19 cellular contexts compared by ENCODE assay signal in the genomic region with DNA sequence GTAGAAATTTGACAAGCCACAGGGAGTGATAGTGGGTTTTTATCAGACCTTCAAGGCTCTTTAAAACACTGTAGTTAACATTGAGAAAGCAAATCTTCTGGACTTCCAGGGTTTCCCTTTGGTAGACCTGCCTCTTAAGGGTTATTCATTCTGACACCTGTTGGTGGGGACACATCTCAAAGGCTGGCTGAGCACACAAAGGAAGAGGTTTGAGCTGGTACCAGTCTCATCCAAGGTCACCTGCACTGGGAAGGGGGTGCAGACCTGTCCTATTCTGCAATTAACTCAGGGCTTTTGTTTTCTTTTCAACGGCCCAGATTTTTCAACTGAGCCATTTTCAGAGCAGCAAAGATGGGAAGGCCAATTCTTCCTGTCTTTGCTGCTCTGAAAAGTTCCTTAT. TPM values are rescaled to one million over a fixed set of nuclear protein-coding genes. Genes with fewer than 3 reads are reported as not detected.
DNase-seq lines count a peak whose midpoint lies in the region; ATAC-seq, FAIRE-seq and TF ChIP-seq lines count a peak whose summit lies in the region.
"Had no signal": no experiment of that assay in that cellular context is flagged by ENCODE, and none has a peak within 500 bp of the region (broad histone marks: within the 10 kb centered on the region; RNA-seq: fewer than 3 reads in every experiment).

No MANE protein-coding gene starts in this region.

- CTCF ChIA-PET in H1 (lab: Charles Lee; ENCODE audit: partially characterized antibody): interaction anchor here (1.3 to 1.8 kb wide), 3 partner anchors 9 to 146 kb away, joined by 4 to 5 read pairs (median 4); no protein-coding TSS in a partner anchor

- H4K91ac ChIP-seq in H1 (replicated peaks; ENCODE audit: insufficient read length, low read length): no peak overlapping the region

- no peaks in the 10 kb centered on the region; the same call in 1 of the 2 replicates for H3K23me2 ChIP-seq in H1 (ENCODE audit: low read depth, low read length)

- 90% methylated on average over 1 of the region's 1 CpG; no CpG with 5 or more reads in 1 of the 2 experiments for WGBS in H1 (ENCODE audit: extremely low coverage in 1 of 2, insufficient coverage in 1 of 2, insufficient read length in 1 of 2, insufficient replicate concordance in 2 of 2, low coverage in 1 of 2, low lambda C conversion rate in 2 of 2, missing lambda C conversion rate in 1 of 2), 2 experiments
- 10 to 48% (median 28%) methylated on average over 1 of the region's 1 CpG for WGBS in stomach, 5 donors

- no peak for TF ChIP-seq CTCF in H1 (IDR thresholded peaks at IDR 0.05; ENCODE audit: control extremely low read depth in 1 of 3, insufficient read depth in 1 of 3, low read depth in 1 of 3, low read length in 3 of 3)
- TF ChIP-seq CTCF in stomach (IDR thresholded peaks at IDR 0.05): no peak

- no peak overlapping the region for H3K56ac ChIP-seq in H1 (replicated peaks; ENCODE audit: insufficient read length, low read depth, low read length)

- no peaks in the 10 kb centered on the region for H3K27me3 ChIP-seq in H1 (replicated peaks in 1 of 4; ENCODE audit: control insufficient read depth in 3 of 4, extremely low read depth in 1 of 4, insufficient read depth in 3 of 4, low read length in 3 of 4)
- H3K27me3 ChIP-seq in stomach: no peaks in the 10 kb centered on the region
- H3K27me3 ChIP-seq: transverse colon had no signal

- H3K79me2 ChIP-seq in H1 (ENCODE audit: control insufficient read depth in 1 of 2, insufficient read depth in 2 of 2, low read length in 2 of 2): no peaks in the 10 kb centered on the region

- no peak overlapping the region for H2AFZ ChIP-seq in H1 (ENCODE audit: low read length)

- no peak overlapping the region for H2AK5ac ChIP-seq in H1 (ENCODE audit: low read depth, low read length)

- no peak overlapping the region for H3K14ac ChIP-seq in H1 (ENCODE audit: insufficient read length)

- H3K79me1 ChIP-seq in H1 (ENCODE audit: low read depth, low read length): no peaks in the 10 kb centered on the region

- H3K4me2 ChIP-seq in H1 (ENCODE audit: insufficient read depth in 1 of 2, low read depth in 2 of 2, low read length in 2 of 2): no peak overlapping the region

- no peak overlapping the region for H2BK120ac ChIP-seq in H1 (replicated peaks; ENCODE audit: low read depth, low read length)

- no peak overlapping the region for H3K4ac ChIP-seq in H1 (replicated peaks; ENCODE audit: insufficient read length, low read depth, low read length)

- no peak overlapping the region for H3K9ac ChIP-seq in H1 (replicated peaks in 1 of 4; ENCODE audit: extremely low read depth in 1 of 4, low read depth in 3 of 4, low read length in 3 of 4)

- H3K23ac ChIP-seq in H1 (ENCODE audit: insufficient read length): no peak overlapping the region

- ATAC-seq in GM18907 (IDR thresholded peaks at IDR 0.05; ENCODE audit: unreplicated experiment) (peak; percentile 39), HG03060 (IDR thresholded peaks at IDR 0.05; ENCODE audit: low read depth, unreplicated experiment) (peak; percentile 8), HG03175 (IDR thresholded peaks at IDR 0.05; ENCODE audit: unreplicated experiment) (no peak), GM18520 (IDR thresholded peaks at IDR 0.05; ENCODE audit: unreplicated experiment) (no peak)
- ATAC-seq: HCT116 had no signal

- H3K27ac ChIP-seq in H1 (ENCODE audit: low read depth, low read length) (no peak overlapping the region), stomach (peak overlapping the region; percentile 51 to 90 (median 70))

- POLR2A ChIA-PET in H1 (lab: Charles Lee; ENCODE audit: partially characterized antibody): no interaction called here

- no peak for DNase-seq in H1 (ENCODE audit: low read depth in 1 of 2, low spot score in 2 of 2)
- DNase-seq in stomach: no peak
- DNase-seq in NOMO-1 treated with DMSO at 0.1 percent for 48 hours (lab: John Stamatoyannopoulos, UW; ENCODE audit: unreplicated experiment): no peak
- DNase-seq: activated CD4-positive, CD25-positive, alpha-beta regulatory T cell treated with anti-CD3 and anti-CD28 coated beads, Interleukin-2, amount 50 U/mL, for 72 hours; activated effector memory CD4-positive, alpha-beta T cell treated with anti-CD3 and anti-CD28 coated beads, Interleukin-2, amount 50 U/mL, for 16 hours; cerebellar nuclear complex; effector memory CD4-positive, alpha-beta T cell; islet precursor cell; KBM-7; NCI-H2081 treated with DMSO at 0.1 percent for 48 hours; NCI-H524; stimulated activated naive CD4-positive, alpha-beta T cell treated with Interleukin-2 at 50 U/mL for 16 hours; transverse colon had no signal

- H4K20me1 ChIP-seq in H1 (replicated peaks in 1 of 2; ENCODE audit: control insufficient read depth in 1 of 2, insufficient read depth in 2 of 2, low read length in 2 of 2): no peaks in the 10 kb centered on the region

- intact Hi-C loops in stomach (cut with DNase I; ENCODE audit: low total_unique reads): no loop called here

- H3K9me3 ChIP-seq in H1 (ENCODE audit: insufficient read depth in 2 of 2, low read depth in 1 of 2, low read length in 1 of 2): 0 out of 4 replicates have a peak, but pooled peaks cover 0 to 2% of the 10 kb centered on the region in 2 experiments
- H3K9me3 ChIP-seq in stomach: no peaks in the 10 kb centered on the region
- H3K9me3 ChIP-seq: transverse colon had no signal

- H3K36me3 ChIP-seq in H1 (ENCODE audit: control insufficient read depth in 2 of 4, insufficient read depth in 4 of 4, low read length in 3 of 4) (no peaks in the 10 kb centered on the region), stomach (no peaks in the 10 kb centered on the region)
- H3K36me3 ChIP-seq: transverse colon had no signal

- TF ChIP-seq EP300 in H1 (IDR thresholded peaks at IDR 0.05; ENCODE audit: borderline replicate concordance in 1 of 2, low read depth in 2 of 2, low read length in 2 of 2) (no peak), stomach (IDR thresholded peaks at IDR 0.05) (no peak)

- no peak for FAIRE-seq in H1 (lab: Jason Lieb, UNC)

- H3K18ac ChIP-seq in H1 (ENCODE audit: extremely low read depth, low read length): peak overlapping the region; percentile 26; the same call in 1 of the 2 replicates

- no peak overlapping the region for H4K8ac ChIP-seq in H1 (ENCODE audit: extremely low read depth, insufficient read depth, low read length)

- H4K5ac ChIP-seq in H1 (ENCODE audit: insufficient read length, low read depth, low read length): no peak overlapping the region

- H2BK20ac ChIP-seq in H1 (ENCODE audit: low read length): no peak overlapping the region

- TF ChIP-seq POLR2A in H1 (IDR thresholded peaks at IDR 0.05; ENCODE audit: control extremely low read depth in 1 of 2, low read depth in 2 of 2, low read length in 2 of 2) (no peak), stomach (IDR thresholded peaks at IDR 0.05) (no peak)

- peaks cover 0 to 14% (median 0%) of the 10 kb centered on the region in 4 experiments; a peak in 4 of 7 replicates for H3K4me1 ChIP-seq in H1 (replicated peaks in 1 of 4; ENCODE audit: control insufficient read depth in 3 of 4, insufficient read depth in 4 of 4, low read length in 3 of 4)
- peaks cover 11 to 44% (median 33%) of the 10 kb centered on the region in 4 donors for H3K4me1 ChIP-seq in stomach

- no peak overlapping the region for H2BK5ac ChIP-seq in H1 (ENCODE audit: low read depth, low read length)

- no peak for TF ChIP-seq RAD21 in H1 (IDR thresholded peaks at IDR 0.05 in 1 of 2, conservative IDR thresholded peaks at IDR 0.05 in 1 of 2; ENCODE audit: low read depth in 2 of 2, low read length in 2 of 2)

- H3K4me3 ChIP-seq in H1 (ENCODE audit: extremely low read depth in 1 of 4, insufficient read depth in 2 of 4, low read depth in 3 of 4, low read length in 4 of 4) (no peak overlapping the region), stomach (no peak overlapping the region)
- H3K4me3 ChIP-seq: transverse colon had no signal

- H2BK12ac ChIP-seq in H1 (ENCODE audit: low read depth, low read length): no peak overlapping the region

- no peak overlapping the region for H2BK15ac ChIP-seq in H1 (ENCODE audit: low read length)

TF ChIP-seq in H1, 55 proteins besides CTCF, POLR2A, EP300 and RAD21:
- TF ChIP-seq SP2 (IDR thresholded peaks at IDR 0.05; ENCODE audit: low read length) (no peak), ASH2L (IDR thresholded peaks at IDR 0.05; ENCODE audit: low read length) (no peak)
TF ChIP-seq in H1: peak in this region for 0.

RNA-seq across cellular contexts. Expression of a gene that starts 45.6 kb away (rescaled TPM):
- total RNA-seq in H1 (2021; fragmentation: NEBNext Ultra II Directional; extraction: Animal tissue kit (Norgen Biotek cat#: 25700)): 1.1 and 1.2 TPM in 2 replicates
- polyA plus RNA-seq in H1 (2011; rRNA removed) (0.23 and 0.25 TPM in 2 replicates), stomach (1 to 10 TPM; 4.4 to 6.5 (median 6.1) TPM)
- polyA plus RNA-seq in H1 (2011; cell fraction: cytosol; rRNA removed): 0.44 TPM
- polyA plus RNA-seq in H1 (2011; cell fraction: nucleus; rRNA removed): 0.64 TPM
- polyA plus RNA-seq in H1 (2012, experiment 1 of 2): 0.22 to 0.48 TPM (median 0.44 TPM) in 4 replicates
- 0.52 TPM for polyA plus RNA-seq in H1 (2012, experiment 2 of 2)
- polyA plus RNA-seq in H1 (2013, experiment 1 of 2): 1.1 TPM
- polyA plus RNA-seq in H1 (2013, experiment 2 of 2): 1.5 TPM
- polyA minus RNA-seq in H1 (2011; rRNA and poly(A)+ RNA removed): 0.22 and 0.28 TPM in 2 replicates
- 0.73 TPM for polyA minus RNA-seq in H1 (2011; cell fraction: cytosol; rRNA and poly(A)+ RNA removed)
- 0.40 TPM for polyA minus RNA-seq in H1 (2011; cell fraction: nucleus; rRNA and poly(A)+ RNA removed)
- 10 to 100 TPM in 4 of 5 donors, under 1 TPM in 1; 0.58 to 95.1 (median 19.1) TPM for total RNA-seq in stomach
- total RNA-seq: neural crest cell had no signal

Comparison
In these comparisons a context has a peak if more than half of its experiments do, and no peak if none do; other contexts are left out.
1. ATAC-seq: peak in GM18907 (single experiment) and HG03060 (single experiment); none in HG03175 (single experiment) and GM18520 (single experiment).